8 cellular contexts compared by ENCODE assay signal in genomic region chr2:177148477-177149154, GRCh38.
DNase-seq lines count a peak whose midpoint lies in the region; ATAC-seq and TF ChIP-seq lines count a peak whose summit lies in the region.

No MANE protein-coding gene starts in this region.

- no peaks in the 10 kb centered on the region for H3K36me3 ChIP-seq in skeletal muscle tissue (ENCODE audit: control insufficient read depth in 3 of 3, insufficient read depth in 3 of 3, low read length in 3 of 3)

- ATAC-seq in HG02970 (IDR thresholded peaks at IDR 0.05; ENCODE audit: low FRiP score, unreplicated experiment), result peak; percentile 52

- H3K27ac ChIP-seq in skeletal muscle tissue (ENCODE audit: low read depth, low read length), result no peak overlapping the region

- peak; percentile 91 for TF ChIP-seq CTCF in astrocyte of the spinal cord (IDR thresholded peaks at IDR 0.05; ENCODE audit: low read depth, low read length)

- DNase-seq in NCI-H1436 (lab: John Stamatoyannopoulos, UW), result peak; percentile 68
- DNase-seq in NCI-H1436 treated with DMSO at 0.1 percent for 48 hours (lab: John Stamatoyannopoulos, UW), result no peak
- peak; percentile 62 for DNase-seq in NCI-H2029 (lab: John Stamatoyannopoulos, UW)
- peak; percentile 56 for DNase-seq in T1000 (lab: John Stamatoyannopoulos, UW)
- peak; percentile 73 for DNase-seq in astrocyte of the spinal cord (ENCODE audit: low read depth, low spot score)

- H3K4me3 ChIP-seq in astrocyte of the spinal cord (ENCODE audit: low read depth, low read length) (peak overlapping the region; percentile 35), iPS-11a (ENCODE audit: low read depth, low read length) (peak overlapping the region; percentile 27), skeletal muscle tissue (ENCODE audit: low read length in 3 of 3) (peak overlapping the region; percentile 73 to 83 (median 81))

- no peaks in the 10 kb centered on the region for H3K9me3 ChIP-seq in skeletal muscle tissue (ENCODE audit: control insufficient read depth in 3 of 3, low read length in 3 of 3)

- peak overlapping the region in 2 of 3 donors; percentile 46 to 66 for H3K9ac ChIP-seq in skeletal muscle tissue (ENCODE audit: low read depth in 1 of 3, low read length in 3 of 3)

- H3K27me3 ChIP-seq in skeletal muscle tissue (ENCODE audit: control insufficient read depth in 3 of 3, insufficient read depth in 3 of 3, low read length in 3 of 3), result peaks cover 5 to 10% (median 7%) of the 10 kb centered on the region in 3 donors

- peaks cover 5 to 7% (median 6%) of the 10 kb centered on the region in 3 donors for H3K4me1 ChIP-seq in skeletal muscle tissue (ENCODE audit: control insufficient read depth in 3 of 3, insufficient read depth in 3 of 3, low read length in 3 of 3)

- in situ Hi-C loops in astrocyte of the spinal cord (cut with HindIII; ENCODE audit: low sequenced_read_pairs), result no loop called here

Comparison
In these comparisons a context has a peak if more than half of its experiments do, and no peak if none do; other contexts are left out.
1. H3K4me3 ChIP-seq: peak in every context shown above with its lines; median percentile 81 in skeletal muscle tissue; 35 in astrocyte of the spinal cord; 27 in iPS-11a.